In the genomic region with DNA sequence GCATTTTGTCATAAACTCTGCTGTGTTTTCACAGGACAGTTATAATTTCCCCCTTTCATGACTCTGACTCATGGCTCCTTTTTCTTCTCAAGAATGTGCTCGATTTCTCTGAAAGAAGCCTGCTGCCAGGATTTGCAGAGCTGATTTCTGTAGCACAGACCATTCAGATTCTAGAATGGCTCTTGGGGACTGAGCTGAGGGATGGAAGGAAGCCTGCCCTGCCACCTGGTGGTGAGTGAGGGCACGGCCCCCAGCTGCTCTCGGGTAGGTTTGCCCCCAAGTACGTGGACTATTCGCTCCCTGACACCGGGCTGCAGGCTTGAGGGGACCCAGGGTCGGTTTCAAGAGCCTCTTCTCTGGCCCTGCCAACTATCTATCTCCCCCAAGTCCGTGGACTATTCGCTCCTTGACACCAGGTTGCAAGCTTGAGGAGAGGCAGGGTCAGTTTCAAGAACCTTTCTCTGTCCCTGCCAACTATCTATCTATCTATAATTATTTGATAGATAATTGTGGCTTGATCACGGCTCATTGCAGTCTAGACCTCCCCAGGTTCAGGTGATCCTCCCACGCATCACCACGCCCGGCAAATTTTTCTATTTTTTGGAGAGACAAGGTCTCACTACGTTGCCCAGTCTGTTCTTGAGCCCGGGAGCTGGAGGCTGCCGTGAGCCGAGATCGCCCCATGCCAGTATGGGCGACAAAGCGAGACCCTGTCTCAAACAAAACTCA, we compare ENCODE assay signal across 8 cellular contexts. TPM values are rescaled to one million over a fixed set of nuclear protein-coding genes. Genes with fewer than 3 reads are reported as not detected.
DNase-seq lines count a peak whose midpoint lies in the region; ATAC-seq and TF ChIP-seq lines count a peak whose summit lies in the region.

No MANE protein-coding gene starts in this region.

- CTCF ChIA-PET in PC-3 (lab: Charles Lee), result interaction anchor here (0.5 to 1.2 kb wide), 4 partner anchors 21 to 325 kb away, joined by 3 to 16 read pairs (median 4); partner anchors contain the start of gene PRADC1

- H3K9me2 ChIP-seq in PC-3 (replicated peaks; ENCODE audit: low read length) (no peaks in the 10 kb centered on the region), neural cell (ENCODE audit: insufficient read depth, low read length) (no peaks in the 10 kb centered on the region)

- TF ChIP-seq EP300 in neural cell (conservative IDR thresholded peaks at IDR 0.05; ENCODE audit: poor library complexity, severe bottlenecking), result no peak

- peak overlapping the region in 1 of 2 donors; percentile 16 for H3K27ac Mint-ChIP-seq in stimulated activated naive CD8-positive, alpha-beta T cell treated with anti-CD3 and anti-CD28 coated beads, Interleukin-15, amount 100 ng/mL, for 72 hours

- POLR2A ChIA-PET in PC-3 (lab: Charles Lee; ENCODE audit: unreplicated experiment), result no interaction called here

- no peaks in the 10 kb centered on the region for H3K9me3 Mint-ChIP-seq in stimulated activated naive CD8-positive, alpha-beta T cell treated with anti-CD3 and anti-CD28 coated beads, Interleukin-15, amount 100 ng/mL, for 72 hours

- no TSS peak for BruUV-seq in PC-3 (replicated peaks; lab: Mats Ljungman, UMichigan)

- no peak overlapping the region; the same call in 1 of the 2 replicates for H3K9ac ChIP-seq in DND-41 (ENCODE audit: low read depth, low read length)
- no peak overlapping the region for H3K9ac ChIP-seq in PC-3 (ENCODE audit: low read length)
- no peak overlapping the region for H3K9ac ChIP-seq in neural cell (ENCODE audit: low read length)

- intact Hi-C loops in PC-3 (cut with micrococcal nuclease), result loop anchor here (1.0 kb wide), 1 partner anchor 35 kb away; no protein-coding TSS in a partner anchor

- H3K36me3 ChIP-seq in DND-41 (ENCODE audit: insufficient read depth, low read length) (no peaks in the 10 kb centered on the region), PC-3 (ENCODE audit: low read depth, low read length) (no peaks in the 10 kb centered on the region), neural cell (ENCODE audit: insufficient read depth, low read length) (no peaks in the 10 kb centered on the region)

- H3K4me3 ChIP-seq in DND-41 (ENCODE audit: low read depth in 1 of 2, low read length in 2 of 2) (peak overlapping the region in 1 of 2 experiments; percentile 82; a peak in 1 of 4 replicates), PC-3 (ENCODE audit: low read length) (no peak overlapping the region), neural cell (ENCODE audit: low read length) (no peak overlapping the region)

- H3K79me2 ChIP-seq in DND-41 (ENCODE audit: insufficient read depth, low read length), result peaks cover 40% of the 10 kb centered on the region
- H3K79me2 ChIP-seq in PC-3 (ENCODE audit: low read length), result peaks cover 33% of the 10 kb centered on the region
- no peaks in the 10 kb centered on the region for H3K79me2 ChIP-seq in neural cell (replicated peaks; ENCODE audit: insufficient read depth, low read length)

- H3K4me1 ChIP-seq in DND-41 (ENCODE audit: insufficient read depth, low read length) (peaks cover 34% of the 10 kb centered on the region), PC-3 (ENCODE audit: insufficient read depth, low read length) (peaks cover 15% of the 10 kb centered on the region)

- peak; percentile 68 for TF ChIP-seq RAD21 in neural cell (conservative IDR thresholded peaks at IDR 0.05)

- no peaks in the 10 kb centered on the region for H3K27me3 ChIP-seq in DND-41 (ENCODE audit: insufficient read depth, low read length, poor library complexity)
- no peaks in the 10 kb centered on the region for H3K27me3 ChIP-seq in PC-3 (ENCODE audit: low read length)
- H3K27me3 ChIP-seq in neural cell (ENCODE audit: insufficient read depth, low read depth, low read length), result no peaks in the 10 kb centered on the region

- ATAC-seq in DND-41 (ENCODE audit: insufficient read depth, low read depth) (peak; percentile 82), GM21786 (IDR thresholded peaks at IDR 0.05; ENCODE audit: unreplicated experiment) (peak; percentile 70), PC-3 (peak; percentile 80)
- ATAC-seq in stimulated activated naive CD8-positive, alpha-beta T cell treated with anti-CD3 and anti-CD28 coated beads, Interleukin-15, amount 100 ng/mL, for 72 hours, result peak; percentile 84

- no peak overlapping the region for H3K4me3 Mint-ChIP-seq in stimulated activated naive CD8-positive, alpha-beta T cell treated with anti-CD3 and anti-CD28 coated beads, Interleukin-15, amount 100 ng/mL, for 72 hours

- peak overlapping the region; percentile 87 for H3K4me2 ChIP-seq in DND-41 (ENCODE audit: insufficient read depth, low read length)
- peak overlapping the region; percentile 29; the same call in 1 of the 2 replicates for H3K4me2 ChIP-seq in PC-3 (ENCODE audit: low read length)
- no peak overlapping the region for H3K4me2 ChIP-seq in neural cell (ENCODE audit: low read length)

- TF ChIP-seq CTCF in DND-41 (IDR thresholded peaks at IDR 0.05; ENCODE audit: borderline replicate concordance, extremely low read depth, low read length, poor library complexity, severe bottlenecking) (peak; percentile 94), PC-3 (conservative IDR thresholded peaks at IDR 0.05; ENCODE audit: low read depth, low read length) (peak; percentile 90), neural cell (IDR thresholded peaks at IDR 0.05; ENCODE audit: poor library complexity, severe bottlenecking) (peak; percentile 81)

- H3F3A ChIP-seq in PC-3 (ENCODE audit: low read length, unreplicated experiment) (no peaks in the 10 kb centered on the region), neural cell (ENCODE audit: insufficient read depth, low read length, poor library complexity, severe bottlenecking) (no peaks in the 10 kb centered on the region)

- H2AFZ ChIP-seq in DND-41 (ENCODE audit: low read depth, low read length), result peak overlapping the region; percentile 74
- H2AFZ ChIP-seq in PC-3 (ENCODE audit: low read length), result no peak overlapping the region
- H2AFZ ChIP-seq in neural cell (ENCODE audit: low read depth, low read length), result no peak overlapping the region

- peak; percentile 80 for DNase-seq in DND-41
- DNase-seq in KG1 (lab: John Stamatoyannopoulos, UW), result peak; percentile 54
- peak; percentile 76 for DNase-seq in PC-3
- peak; percentile 85 to 88 for DNase-seq in activated T-cell treated with anti-CD3 and anti-CD28 coated beads, Interleukin-2, amount 50 U/mL, for 48 hours
- DNase-seq in fibroblast of gingiva (ENCODE audit: low read depth), result peak; percentile 90
- peak; percentile 75 to 77 for DNase-seq in stimulated activated naive CD8-positive, alpha-beta T cell treated with anti-CD3 and anti-CD28 coated beads, Interleukin-15, amount 100 ng/mL, for 72 hours

- peaks cover 29% of the 10 kb centered on the region for H3K4me1 Mint-ChIP-seq in stimulated activated naive CD8-positive, alpha-beta T cell treated with anti-CD3 and anti-CD28 coated beads, Interleukin-15, amount 100 ng/mL, for 72 hours

- H4K20me1 ChIP-seq in DND-41 (ENCODE audit: insufficient read depth, low read length) (no peaks in the 10 kb centered on the region), PC-3 (ENCODE audit: low read length) (no peaks in the 10 kb centered on the region), neural cell (ENCODE audit: insufficient read depth) (no peaks in the 10 kb centered on the region)

- no peaks in the 10 kb centered on the region for H3K9me3 ChIP-seq in DND-41 (ENCODE audit: insufficient read depth, low read length, severe bottlenecking)
- H3K9me3 ChIP-seq in PC-3 (ENCODE audit: low read length), result no peaks in the 10 kb centered on the region
- H3K9me3 ChIP-seq in neural cell (ENCODE audit: low read length), result no peaks in the 10 kb centered on the region

- H3K27me3 Mint-ChIP-seq in stimulated activated naive CD8-positive, alpha-beta T cell treated with anti-CD3 and anti-CD28 coated beads, Interleukin-15, amount 100 ng/mL, for 72 hours, result no peaks in the 10 kb centered on the region

- H3K27ac ChIP-seq in DND-41 (ENCODE audit: low read length), result no peak overlapping the region
- H3K27ac ChIP-seq in PC-3 (ENCODE audit: low read length), result no peak overlapping the region
- no peak overlapping the region for H3K27ac ChIP-seq in neural cell (ENCODE audit: low read length)

TF ChIP-seq in neural cell, 6 proteins besides CTCF, POLR2A, EP300 and RAD21:
- TF ChIP-seq SMC3 (conservative IDR thresholded peaks at IDR 0.05; ENCODE audit: poor library complexity) (peak; percentile 72), EZH2 (IDR thresholded peaks at IDR 0.05; ENCODE audit: borderline replicate concordance, insufficient read depth, low read length, poor library complexity, severe bottlenecking) (no peak)

RNA-seq across cellular contexts. Expression of gene SMYD5, which starts 1.4 kb away (rescaled TPM):
- total RNA-seq in PC-3 (2014; rRNA removed), result 47.1 and 49.4 TPM in 2 replicates
- 15.5 and 21.3 TPM in 2 replicates for polyA plus RNA-seq in neural cell
- polyA minus RNA-seq in neural cell, result 15.2 and 18.5 TPM in 2 replicates

RNA-seq across cellular contexts. Expression of gene NOTO, which starts 10.2 kb away (rescaled TPM):
- total RNA-seq in PC-3 (2014; rRNA removed), result 0.07 TPM in 1 of 2 replicates, not detected in the other
- not detected in 2 replicates for polyA plus RNA-seq in neural cell
- polyA minus RNA-seq in neural cell, result not detected in 2 replicates

RNA-seq across cellular contexts. Expression of gene PRADC1, which starts 20.4 kb away (rescaled TPM):
- 62.5 and 65.7 TPM in 2 replicates for total RNA-seq in PC-3 (2014; rRNA removed)
- polyA plus RNA-seq in neural cell, result 36.5 TPM in 2 replicates
- polyA minus RNA-seq in neural cell, result 16.6 and 21.3 TPM in 2 replicates

RNA-seq across cellular contexts. Expression of gene CCT7, which starts 21.5 kb away (rescaled TPM):
- total RNA-seq in PC-3 (2014; rRNA removed), result 517 and 538 TPM in 2 replicates
- polyA plus RNA-seq in neural cell, result 309 and 310 TPM in 2 replicates
- polyA minus RNA-seq in neural cell, result 196 and 202 TPM in 2 replicates
